Comparison of ENCODE assay signal across 13 cellular contexts in the genomic region with DNA sequence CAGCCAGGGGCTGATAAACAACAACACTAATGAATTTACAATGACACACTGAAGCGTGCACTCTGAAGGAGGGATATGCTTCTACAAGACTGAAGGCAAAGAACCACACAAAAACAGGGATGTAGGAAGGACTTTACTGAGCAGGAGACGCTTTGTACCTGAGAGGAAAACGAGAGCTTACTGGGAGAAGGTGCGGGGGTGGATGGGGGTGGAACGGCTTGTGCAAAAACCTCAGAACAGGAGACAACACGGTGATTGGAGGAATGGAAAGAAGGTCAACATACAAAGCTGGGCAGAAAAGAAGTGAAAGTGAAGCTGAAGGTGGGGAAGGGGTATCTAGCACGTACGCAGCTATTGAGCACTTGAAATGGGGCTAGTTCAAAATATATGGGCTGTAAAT.
"Had no signal": no experiment of that assay in that cellular context is flagged by ENCODE, and none has a peak within 500 bp of the region (broad histone marks: within the 10 kb centered on the region; RNA-seq: fewer than 3 reads in every experiment).

No MANE protein-coding gene starts in this region.

- H3K36me3 ChIP-seq: gastrocnemius medialis, ovary, sigmoid colon, spleen, upper lobe of left lung had no signal

- H3K4me3 ChIP-seq: gastrocnemius medialis, lung, ovary, sigmoid colon, spleen, upper lobe of left lung had no signal

- H3K9me3 ChIP-seq: gastrocnemius medialis, ovary, sigmoid colon, spleen, upper lobe of left lung had no signal

- H3K27me3 ChIP-seq: gastrocnemius medialis, ovary, sigmoid colon, spleen, upper lobe of left lung had no signal

- ATAC-seq: gastrocnemius medialis, left colon had no signal

- DNase-seq: activated CD4-positive, alpha-beta T cell treated with anti-CD3 and anti-CD28 coated beads, Interleukin-2, amount 50 U/mL, for 1 hour; activated CD8-positive, alpha-beta memory T cell treated with anti-CD3 and anti-CD28 coated beads for 24 hours; activated naive CD8-positive, alpha-beta T cell treated with anti-CD3 and anti-CD28 coated beads, Interleukin-2, amount 10 ng/mL, durations not matched to agents 7 days and 5 days; aorta; endodermal cell; erythroblast; gastrocnemius medialis; left colon; ovary; sigmoid colon; spleen; upper lobe of left lung had no signal

- H3K4me1 ChIP-seq: gastrocnemius medialis had no signal

- H3K27ac ChIP-seq: gastrocnemius medialis, ovary, spleen, upper lobe of left lung had no signal
